11 cellular contexts compared by ENCODE assay signal in genomic region chr3:57048052-57048671, GRCh38. TPM values are rescaled to one million over a fixed set of nuclear protein-coding genes. Genes with fewer than 3 reads are reported as not detected.
DNase-seq lines count a peak whose midpoint lies in the region; ATAC-seq and TF ChIP-seq lines count a peak whose summit lies in the region.
"Had no signal": no experiment of that assay in that cellular context is flagged by ENCODE, and none has a peak within 500 bp of the region (broad histone marks: within the 10 kb centered on the region; RNA-seq: fewer than 3 reads in every experiment).

No MANE protein-coding gene starts in this region.

- TF ChIP-seq POLR2A in uterus (IDR thresholded peaks at IDR 0.05) = no peak

- H3K4me1 Mint-ChIP-seq in brain = peaks cover 41% of the 10 kb centered on the region
- H3K4me1 Mint-ChIP-seq in stimulated activated effector memory CD8-positive, alpha-beta T cell treated with anti-CD3 and anti-CD28 coated beads, Interleukin-12 subunit alpha, Interleukin-12 subunit beta, amount 100 ng/mL, for 72 hours = peaks cover 7% of the 10 kb centered on the region
- no peaks in the 10 kb centered on the region for H3K4me1 Mint-ChIP-seq in activated naive CD4-positive, alpha-beta T cell treated with anti-CD3 and anti-CD28 coated beads for 36 hours (ENCODE audit: low read depth)

- TF ChIP-seq CTCF in brain (conservative IDR thresholded peaks at IDR 0.05) = no peak
- TF ChIP-seq CTCF in uterus (IDR thresholded peaks at IDR 0.05) = no peak

- H3K9me3 ChIP-seq in uterus = no peaks in the 10 kb centered on the region
- H3K9me3 ChIP-seq: esophagus muscularis mucosa, thyroid gland had no signal

- no peaks in the 10 kb centered on the region for H3K36me3 Mint-ChIP-seq in brain
- H3K36me3 Mint-ChIP-seq in stimulated activated effector memory CD8-positive, alpha-beta T cell treated with anti-CD3 and anti-CD28 coated beads, Interleukin-12 subunit alpha, Interleukin-12 subunit beta, amount 100 ng/mL, for 72 hours = no peaks in the 10 kb centered on the region
- H3K36me3 Mint-ChIP-seq in activated naive CD4-positive, alpha-beta T cell treated with anti-CD3 and anti-CD28 coated beads for 36 hours (ENCODE audit: low read depth) = no peaks in the 10 kb centered on the region

- H3K27ac ChIP-seq in uterus = no peak overlapping the region
- H3K27ac ChIP-seq: thyroid gland had no signal

- H3K36me3 ChIP-seq in uterus = no peaks in the 10 kb centered on the region
- H3K36me3 ChIP-seq: esophagus muscularis mucosa, thyroid gland had no signal

- peak overlapping the region; percentile 35 to 94 (median 88) for H3K27ac Mint-ChIP-seq in brain
- no peak overlapping the region for H3K27ac Mint-ChIP-seq in stimulated activated effector memory CD8-positive, alpha-beta T cell treated with anti-CD3 and anti-CD28 coated beads, Interleukin-12 subunit alpha, Interleukin-12 subunit beta, amount 100 ng/mL, for 72 hours
- no peak overlapping the region for H3K27ac Mint-ChIP-seq in activated naive CD4-positive, alpha-beta T cell treated with anti-CD3 and anti-CD28 coated beads for 36 hours
- H3K27ac Mint-ChIP-seq: activated T-cell treated with anti-CD3 and anti-CD28 coated beads, Interleukin-2, amount 50 U/mL, for 24 hours had no signal

- no peaks in the 10 kb centered on the region for H3K4me1 ChIP-seq in uterus

- no peaks in the 10 kb centered on the region for H3K27me3 ChIP-seq in uterus
- H3K27me3 ChIP-seq: esophagus muscularis mucosa, thyroid gland had no signal

- CTCF ChIA-PET in activated naive CD4-positive, alpha-beta T cell treated with anti-CD3 and anti-CD28 coated beads for 36 hours (lab: Charles Lee) = no interaction called here

- no peak overlapping the region for H3K4me3 ChIP-seq in uterus
- H3K4me3 ChIP-seq: esophagus muscularis mucosa, thyroid gland had no signal

- intact Hi-C loops in uterus (cut with DNase I; ENCODE audit: low total_unique reads) = no loop called here
- intact Hi-C loops in activated naive CD4-positive, alpha-beta T cell treated with anti-CD3 and anti-CD28 coated beads for 36 hours (cut with micrococcal nuclease) = no loop called here

- peak overlapping the region in 4 of 5 experiments; percentile 9 to 48 (median 34) for H3K4me3 Mint-ChIP-seq in brain
- no peak overlapping the region for H3K4me3 Mint-ChIP-seq in stimulated activated effector memory CD8-positive, alpha-beta T cell treated with anti-CD3 and anti-CD28 coated beads, Interleukin-12 subunit alpha, Interleukin-12 subunit beta, amount 100 ng/mL, for 72 hours
- H3K4me3 Mint-ChIP-seq in activated naive CD4-positive, alpha-beta T cell treated with anti-CD3 and anti-CD28 coated beads for 36 hours = no peak overlapping the region
- H3K4me3 Mint-ChIP-seq: activated T-cell treated with anti-CD3 and anti-CD28 coated beads, Interleukin-2, amount 50 U/mL, for 24 hours had no signal

- peaks cover 0 to 3% (median 0%) of the 10 kb centered on the region in 5 experiments for H3K9me3 Mint-ChIP-seq in brain
- no peaks in the 10 kb centered on the region for H3K9me3 Mint-ChIP-seq in stimulated activated effector memory CD8-positive, alpha-beta T cell treated with anti-CD3 and anti-CD28 coated beads, Interleukin-12 subunit alpha, Interleukin-12 subunit beta, amount 100 ng/mL, for 72 hours
- no peaks in the 10 kb centered on the region for H3K9me3 Mint-ChIP-seq in activated naive CD4-positive, alpha-beta T cell treated with anti-CD3 and anti-CD28 coated beads for 36 hours
- H3K9me3 Mint-ChIP-seq: activated T-cell treated with anti-CD3 and anti-CD28 coated beads, Interleukin-2, amount 50 U/mL, for 24 hours had no signal

- ATAC-seq in stimulated activated effector memory CD8-positive, alpha-beta T cell treated with anti-CD3 and anti-CD28 coated beads, Interleukin-12 subunit alpha, Interleukin-12 subunit beta, amount 100 ng/mL, for 72 hours = no peak

- no peaks in the 10 kb centered on the region for H3K27me3 Mint-ChIP-seq in brain
- no peaks in the 10 kb centered on the region for H3K27me3 Mint-ChIP-seq in activated naive CD4-positive, alpha-beta T cell treated with anti-CD3 and anti-CD28 coated beads for 36 hours (ENCODE audit: low read depth)

- DNase-seq in DMS53 (lab: John Stamatoyannopoulos, UW) (peak; percentile 46), DMS53 treated with DMSO at 0.1 percent for 48 hours (lab: John Stamatoyannopoulos, UW; ENCODE audit: unreplicated experiment) (no peak), medulla oblongata (ENCODE audit: extremely low spot score) (peak; percentile 70), uterus (peak; percentile 32 to 54), MV-4-11 (lab: John Stamatoyannopoulos, UW) (no peak)
- DNase-seq in stimulated activated effector memory CD8-positive, alpha-beta T cell treated with anti-CD3 and anti-CD28 coated beads, Interleukin-12 subunit alpha, Interleukin-12 subunit beta, amount 100 ng/mL, for 72 hours (ENCODE audit: low spot score in 2 of 2) = no peak
- DNase-seq in activated naive CD4-positive, alpha-beta T cell treated with anti-CD3 and anti-CD28 coated beads for 36 hours = no peak
- DNase-seq: activated T-cell treated with anti-CD3 and anti-CD28 coated beads, Interleukin-2, amount 50 U/mL, for 24 hours had no signal

RNA-seq across cellular contexts. Expression of gene SPATA12, which starts 12.3 kb away (rescaled TPM):
- not detected for polyA plus RNA-seq in brain (ENCODE audit: insufficient read depth, low read depth, low replicate concordance)
- total RNA-seq in uterus = 1 to 10 TPM in 1 of 4 donors, under 1 TPM in 1, not detected in 2; 0.21 to 2.9 TPM
- total RNA-seq in activated naive CD4-positive, alpha-beta T cell treated with anti-CD3 and anti-CD28 coated beads for 36 hours = not detected
- total RNA-seq: thyroid gland had no signal

Comparison
In these comparisons a context has a peak if more than half of its experiments do, and no peak if none do; other contexts are left out.
1. DNase-seq: peak in DMS53 (single experiment), medulla oblongata (single experiment) and uterus (2 of 2); none in DMS53 treated with DMSO at 0.1 percent for 48 hours (single experiment), stimulated activated effector memory CD8-positive, alpha-beta T cell treated with anti-CD3 and anti-CD28 coated beads, Interleukin-12 subunit alpha, Interleukin-12 subunit beta, amount 100 ng/mL, for 72 hours (0 of 2), MV-4-11 (single experiment) and activated naive CD4-positive, alpha-beta T cell treated with anti-CD3 and anti-CD28 coated beads for 36 hours (single experiment).
2. H3K27ac Mint-ChIP-seq: peak in brain (5 of 5); none in stimulated activated effector memory CD8-positive, alpha-beta T cell treated with anti-CD3 and anti-CD28 coated beads, Interleukin-12 subunit alpha, Interleukin-12 subunit beta, amount 100 ng/mL, for 72 hours (single experiment) and activated naive CD4-positive, alpha-beta T cell treated with anti-CD3 and anti-CD28 coated beads for 36 hours (single experiment).
3. H3K4me3 Mint-ChIP-seq: peak in brain (4 of 5); none in stimulated activated effector memory CD8-positive, alpha-beta T cell treated with anti-CD3 and anti-CD28 coated beads, Interleukin-12 subunit alpha, Interleukin-12 subunit beta, amount 100 ng/mL, for 72 hours (single experiment) and activated naive CD4-positive, alpha-beta T cell treated with anti-CD3 and anti-CD28 coated beads for 36 hours (single experiment).